2 cellular contexts compared by ENCODE assay signal in genomic region chr7:76598582-76599282, GRCh38. TPM values are rescaled to one million over a fixed set of nuclear protein-coding genes. Genes with fewer than 3 reads are reported as not detected.
"Had no signal": no experiment of that assay in that cellular context is flagged by ENCODE, and none has a peak within 500 bp of the region (broad histone marks: within the 10 kb centered on the region; RNA-seq: fewer than 3 reads in every experiment).

No MANE protein-coding gene starts in this region.

RNA-seq across cellular contexts. Expression of gene SPDYE16, which starts 55.6 kb away (rescaled TPM):
- total RNA-seq: esophagus mucosa, lung microvascular endothelial cell had no signal
